3 cellular contexts compared by ENCODE assay signal in genomic region chr19:11390359-11390758, GRCh38.
A peak's percentile ranks its signal among the peaks of the same experiment; 100 is the strongest.
TF ChIP-seq lines count a peak whose summit lies in the region.

No MANE protein-coding gene starts in this region.

TF ChIP-seq in GM23338, 12 proteins besides CTCF, POLR2A, EP300 and RAD21:
- TF ChIP-seq EZH2phosphoT487 (IDR thresholded peaks at IDR 0.05; ENCODE audit: unreplicated experiment) (no peak), JUNB (IDR thresholded peaks at IDR 0.05; ENCODE audit: unreplicated experiment) (no peak), ZNF114 (CRISPR knock-in tag; IDR thresholded peaks at IDR 0.05) (no peak), CREB1 (CRISPR knock-in tag; IDR thresholded peaks at IDR 0.05; ENCODE audit: low read depth) (no peak)
- TF ChIP-seq, protein P1, sequence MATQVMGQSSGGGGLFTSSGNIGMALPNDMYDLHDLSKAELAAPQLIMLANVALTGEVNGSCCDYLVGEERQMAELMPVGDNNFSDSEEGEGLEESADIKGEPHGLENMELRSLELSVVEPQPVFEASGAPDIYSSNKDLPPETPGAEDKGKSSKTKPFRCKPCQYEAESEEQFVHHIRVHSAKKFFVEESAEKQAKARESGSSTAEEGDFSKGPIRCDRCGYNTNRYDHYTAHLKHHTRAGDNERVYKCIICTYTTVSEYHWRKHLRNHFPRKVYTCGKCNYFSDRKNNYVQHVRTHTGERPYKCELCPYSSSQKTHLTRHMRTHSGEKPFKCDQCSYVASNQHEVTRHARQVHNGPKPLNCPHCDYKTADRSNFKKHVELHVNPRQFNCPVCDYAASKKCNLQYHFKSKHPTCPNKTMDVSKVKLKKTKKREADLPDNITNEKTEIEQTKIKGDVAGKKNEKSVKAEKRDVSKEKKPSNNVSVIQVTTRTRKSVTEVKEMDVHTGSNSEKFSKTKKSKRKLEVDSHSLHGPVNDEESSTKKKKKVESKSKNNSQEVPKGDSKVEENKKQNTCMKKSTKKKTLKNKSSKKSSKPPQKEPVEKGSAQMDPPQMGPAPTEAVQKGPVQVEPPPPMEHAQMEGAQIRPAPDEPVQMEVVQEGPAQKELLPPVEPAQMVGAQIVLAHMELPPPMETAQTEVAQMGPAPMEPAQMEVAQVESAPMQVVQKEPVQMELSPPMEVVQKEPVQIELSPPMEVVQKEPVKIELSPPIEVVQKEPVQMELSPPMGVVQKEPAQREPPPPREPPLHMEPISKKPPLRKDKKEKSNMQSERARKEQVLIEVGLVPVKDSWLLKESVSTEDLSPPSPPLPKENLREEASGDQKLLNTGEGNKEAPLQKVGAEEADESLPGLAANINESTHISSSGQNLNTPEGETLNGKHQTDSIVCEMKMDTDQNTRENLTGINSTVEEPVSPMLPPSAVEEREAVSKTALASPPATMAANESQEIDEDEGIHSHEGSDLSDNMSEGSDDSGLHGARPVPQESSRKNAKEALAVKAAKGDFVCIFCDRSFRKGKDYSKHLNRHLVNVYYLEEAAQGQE (IDR thresholded peaks at IDR 0.05; ENCODE audit: unreplicated experiment): no peak

TF ChIP-seq in IMR-90, 13 proteins besides CTCF, POLR2A, EP300 and RAD21:
- TF ChIP-seq, protein P2, sequence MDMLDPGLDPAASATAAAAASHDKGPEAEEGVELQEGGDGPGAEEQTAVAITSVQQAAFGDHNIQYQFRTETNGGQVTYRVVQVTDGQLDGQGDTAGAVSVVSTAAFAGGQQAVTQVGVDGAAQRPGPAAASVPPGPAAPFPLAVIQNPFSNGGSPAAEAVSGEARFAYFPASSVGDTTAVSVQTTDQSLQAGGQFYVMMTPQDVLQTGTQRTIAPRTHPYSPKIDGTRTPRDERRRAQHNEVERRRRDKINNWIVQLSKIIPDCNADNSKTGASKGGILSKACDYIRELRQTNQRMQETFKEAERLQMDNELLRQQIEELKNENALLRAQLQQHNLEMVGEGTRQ (IDR thresholded peaks at IDR 0.05; ENCODE audit: low read depth, low read length): peak; percentile 7; the same call in 1 of the 2 replicates
- TF ChIP-seq MAFK (IDR thresholded peaks at IDR 0.05; ENCODE audit: low read depth, low read length): no peak

TF ChIP-seq in H1, 55 proteins besides CTCF, POLR2A, EP300 and RAD21:
- no peak for TF ChIP-seq HDAC6 (IDR thresholded peaks at IDR 0.05; ENCODE audit: low read depth, low read length)
- TF ChIP-seq, protein P2 (IDR thresholded peaks at IDR 0.05; ENCODE audit: low read length): peak; percentile 50; the same call in 1 of the 2 replicates
